Comparison of ENCODE assay signal across 2 cellular contexts in the genomic region with DNA sequence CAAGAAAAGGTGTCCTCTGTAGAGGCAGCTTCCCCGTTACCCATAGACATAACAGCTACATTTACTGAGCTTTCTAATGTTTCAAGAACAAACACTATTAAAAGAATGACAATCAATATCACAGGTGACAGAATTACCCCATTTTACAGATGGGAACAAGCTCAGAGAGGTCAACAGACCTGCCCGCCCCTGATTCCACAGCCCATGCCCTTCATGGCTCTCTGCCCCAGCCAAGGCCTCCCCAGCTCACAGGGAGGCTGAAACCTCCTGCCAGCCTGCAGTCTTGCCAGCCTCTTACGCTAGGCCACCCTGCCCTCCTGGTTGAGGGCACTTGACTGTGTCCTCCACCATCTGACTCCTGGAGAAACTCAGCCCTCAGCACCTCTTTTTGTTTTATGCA.
TF ChIP-seq lines count a peak whose summit lies in the region.

No MANE protein-coding gene starts in this region.

TF ChIP-seq in HepG2, 621 proteins besides CTCF, POLR2A, EP300 and RAD21:
- peak; percentile 56 for TF ChIP-seq ZNF629 (CRISPR knock-in tag; conservative IDR thresholded peaks at IDR 0.05)
- no peak for TF ChIP-seq SMYD3 (CRISPR knock-in tag; IDR thresholded peaks at IDR 0.05)
- TF ChIP-seq, protein P1, sequence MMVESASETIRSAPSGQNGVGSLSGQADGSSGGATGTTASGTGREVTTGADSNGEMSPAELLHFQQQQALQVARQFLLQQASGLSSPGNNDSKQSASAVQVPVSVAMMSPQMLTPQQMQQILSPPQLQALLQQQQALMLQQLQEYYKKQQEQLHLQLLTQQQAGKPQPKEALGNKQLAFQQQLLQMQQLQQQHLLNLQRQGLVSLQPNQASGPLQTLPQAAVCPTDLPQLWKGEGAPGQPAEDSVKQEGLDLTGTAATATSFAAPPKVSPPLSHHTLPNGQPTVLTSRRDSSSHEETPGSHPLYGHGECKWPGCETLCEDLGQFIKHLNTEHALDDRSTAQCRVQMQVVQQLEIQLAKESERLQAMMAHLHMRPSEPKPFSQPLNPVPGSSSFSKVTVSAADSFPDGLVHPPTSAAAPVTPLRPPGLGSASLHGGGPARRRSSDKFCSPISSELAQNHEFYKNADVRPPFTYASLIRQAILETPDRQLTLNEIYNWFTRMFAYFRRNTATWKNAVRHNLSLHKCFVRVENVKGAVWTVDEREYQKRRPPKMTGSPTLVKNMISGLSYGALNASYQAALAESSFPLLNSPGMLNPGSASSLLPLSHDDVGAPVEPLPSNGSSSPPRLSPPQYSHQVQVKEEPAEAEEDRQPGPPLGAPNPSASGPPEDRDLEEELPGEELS (CRISPR knock-in tag; IDR thresholded peaks at IDR 0.05): no peak
- TF ChIP-seq, protein P2, sequence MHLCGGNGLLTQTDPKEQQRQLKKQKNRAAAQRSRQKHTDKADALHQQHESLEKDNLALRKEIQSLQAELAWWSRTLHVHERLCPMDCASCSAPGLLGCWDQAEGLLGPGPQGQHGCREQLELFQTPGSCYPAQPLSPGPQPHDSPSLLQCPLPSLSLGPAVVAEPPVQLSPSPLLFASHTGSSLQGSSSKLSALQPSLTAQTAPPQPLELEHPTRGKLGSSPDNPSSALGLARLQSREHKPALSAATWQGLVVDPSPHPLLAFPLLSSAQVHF (CRISPR knock-in tag; IDR thresholded peaks at IDR 0.05): no peak

TF ChIP-seq in H1, 55 proteins besides CTCF, POLR2A, EP300 and RAD21:
- TF ChIP-seq SAP30 (IDR thresholded peaks at IDR 0.05; ENCODE audit: insufficient read depth, insufficient replicate concordance, low read length) (no peak), MAFK (IDR thresholded peaks at IDR 0.05; ENCODE audit: low read depth, low read length) (no peak), KDM1A (IDR thresholded peaks at IDR 0.05; ENCODE audit: borderline replicate concordance, low read length) (no peak), RFX5 (IDR thresholded peaks at IDR 0.05; ENCODE audit: borderline replicate concordance, low read depth, low read length) (no peak), PHF8 (conservative IDR thresholded peaks at IDR 0.05; ENCODE audit: low read depth, low read length) (no peak), CHD2 (IDR thresholded peaks at IDR 0.05; ENCODE audit: low read length) (no peak), MAX (IDR thresholded peaks at IDR 0.05) (no peak), JUND (IDR thresholded peaks at IDR 0.05; ENCODE audit: low read length) (no peak), POU5F1 (IDR thresholded peaks at IDR 0.05; ENCODE audit: low read depth, low read length) (no peak), CTBP2 (IDR thresholded peaks at IDR 0.05; ENCODE audit: borderline replicate concordance, insufficient read depth, insufficient read length, low read length) (no peak), TAF7 (optimal IDR thresholded peaks at IDR 0.05; ENCODE audit: borderline replicate concordance, low read depth, low read length) (no peak), KDM5A (IDR thresholded peaks at IDR 0.05; ENCODE audit: low read length) (no peak), CHD1 (IDR thresholded peaks at IDR 0.05; ENCODE audit: low read depth, low read length) (no peak), EZH2 (IDR thresholded peaks at IDR 0.05; ENCODE audit: low read depth, low read length, severe bottlenecking) (no peak), SRF (IDR thresholded peaks at IDR 0.05; ENCODE audit: low read depth, low read length) (no peak)
- TF ChIP-seq, protein P3, sequence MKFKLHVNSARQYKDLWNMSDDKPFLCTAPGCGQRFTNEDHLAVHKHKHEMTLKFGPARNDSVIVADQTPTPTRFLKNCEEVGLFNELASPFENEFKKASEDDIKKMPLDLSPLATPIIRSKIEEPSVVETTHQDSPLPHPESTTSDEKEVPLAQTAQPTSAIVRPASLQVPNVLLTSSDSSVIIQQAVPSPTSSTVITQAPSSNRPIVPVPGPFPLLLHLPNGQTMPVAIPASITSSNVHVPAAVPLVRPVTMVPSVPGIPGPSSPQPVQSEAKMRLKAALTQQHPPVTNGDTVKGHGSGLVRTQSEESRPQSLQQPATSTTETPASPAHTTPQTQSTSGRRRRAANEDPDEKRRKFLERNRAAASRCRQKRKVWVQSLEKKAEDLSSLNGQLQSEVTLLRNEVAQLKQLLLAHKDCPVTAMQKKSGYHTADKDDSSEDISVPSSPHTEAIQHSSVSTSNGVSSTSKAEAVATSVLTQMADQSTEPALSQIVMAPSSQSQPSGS (IDR thresholded peaks at IDR 0.05; ENCODE audit: low read length): no peak
